11 cellular contexts compared by ENCODE assay signal in the genomic region with DNA sequence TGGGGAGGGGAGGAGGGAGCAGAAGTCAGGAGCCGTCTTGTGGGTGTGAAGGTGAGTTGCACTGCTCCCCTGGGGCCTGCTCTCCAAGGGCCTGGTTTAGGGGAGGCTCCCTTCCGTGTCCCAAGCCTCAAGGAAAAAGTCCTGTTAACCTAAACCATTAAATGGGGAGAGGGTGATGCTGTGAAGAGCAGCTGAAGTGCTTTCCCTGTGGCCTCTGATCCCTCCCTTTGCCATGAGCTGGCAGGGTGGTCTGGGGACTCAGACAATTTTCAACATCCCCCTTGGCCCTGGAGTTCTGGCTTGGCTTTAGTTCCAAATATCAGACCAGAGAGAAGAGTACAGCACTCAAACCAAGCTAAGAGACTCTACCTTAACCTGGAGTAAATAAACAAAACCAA. TPM values are rescaled to one million over a fixed set of nuclear protein-coding genes. Genes with fewer than 3 reads are reported as not detected.
DNase-seq lines count a peak whose midpoint lies in the region; ATAC-seq and TF ChIP-seq lines count a peak whose summit lies in the region.
"Had no signal": no experiment of that assay in that cellular context is flagged by ENCODE, and none has a peak within 500 bp of the region (broad histone marks: within the 10 kb centered on the region; RNA-seq: fewer than 3 reads in every experiment).

No MANE protein-coding gene starts in this region.

- no peak for DNase-seq in GM23338 (ENCODE audit: low spot score)
- no peak for DNase-seq in cerebellum (ENCODE audit: low spot score)
- DNase-seq: NCI-H1048, NCI-H2227 treated with DMSO at 0.1 percent for 48 hours had no signal

- peaks cover 0 to 7% (median 0%) of the 10 kb centered on the region in 11 experiments; a peak in 2 of 22 replicates for H3K9me3 ChIP-seq in BLaER1 treated with 17β-estradiol and CSF1 and Interleukin-3, amounts not matched to agents 10 nM and 100 nM (replicated peaks in 1 of 11)

- no peak overlapping the region; a peak in 1 of 20 replicates for H3K4me3 ChIP-seq in BLaER1 treated with 17β-estradiol and CSF1 and Interleukin-3, amounts not matched to agents 10 nM and 100 nM
- peak overlapping the region; percentile 75 for H3K4me3 ChIP-seq in GM23338

- H3K27me3 ChIP-seq in BLaER1 treated with 17β-estradiol and CSF1 and Interleukin-3, amounts not matched to agents 10 nM and 100 nM, result peaks cover 49 to 58% (median 52%) of the 10 kb centered on the region in 11 experiments
- peaks cover 61% of the 10 kb centered on the region for H3K27me3 ChIP-seq in GM23338 (ENCODE audit: insufficient read depth)

- no peak overlapping the region for H3K27ac Mint-ChIP-seq in GM23338
- no peak overlapping the region for H3K27ac Mint-ChIP-seq in brain
- H3K27ac Mint-ChIP-seq in nephron, result no peak overlapping the region

- H3K9ac ChIP-seq in BLaER1 treated with 17β-estradiol and CSF1 and Interleukin-3, amounts not matched to agents 10 nM and 100 nM, result no peak overlapping the region

- H3K27ac ChIP-seq in BLaER1 treated with 17β-estradiol and CSF1 and Interleukin-3, amounts not matched to agents 10 nM and 100 nM, result no peak overlapping the region
- no peak overlapping the region for H3K27ac ChIP-seq in GM23338 (ENCODE audit: low read depth)

- peak overlapping the region in 7 of 11 experiments; percentile 79 to 95 (median 91); a peak in 12 of 22 replicates for H3K4me2 ChIP-seq in BLaER1 treated with 17β-estradiol and CSF1 and Interleukin-3, amounts not matched to agents 10 nM and 100 nM
- H3K4me2 ChIP-seq in GM23338, result peak overlapping the region; percentile 87

- H4K20me1 ChIP-seq in BLaER1 treated with 17β-estradiol and CSF1 and Interleukin-3, amounts not matched to agents 10 nM and 100 nM, result peaks cover 0 to 14% (median 0%) of the 10 kb centered on the region in 11 experiments; a peak in 6 of 22 replicates
- H4K20me1 ChIP-seq in GM23338 (replicated peaks; ENCODE audit: insufficient read depth), result no peaks in the 10 kb centered on the region

- H3K36me3 Mint-ChIP-seq in GM23338 (ENCODE audit: low read depth) (no peaks in the 10 kb centered on the region; the same call in 2 of the 3 replicates), brain (no peaks in the 10 kb centered on the region), nephron (ENCODE audit: low read depth) (no peaks in the 10 kb centered on the region)

- peaks cover 19 to 44% (median 37%) of the 10 kb centered on the region in 10 experiments for H3K4me1 ChIP-seq in BLaER1 treated with 17β-estradiol and CSF1 and Interleukin-3, amounts not matched to agents 10 nM and 100 nM
- peaks cover 8% of the 10 kb centered on the region; the same call in 1 of the 2 replicates for H3K4me1 ChIP-seq in GM23338 (ENCODE audit: insufficient read depth)

- no peaks in the 10 kb centered on the region for H3K36me3 ChIP-seq in BLaER1 treated with 17β-estradiol and CSF1 and Interleukin-3, amounts not matched to agents 10 nM and 100 nM
- H3K36me3 ChIP-seq in GM23338 (ENCODE audit: insufficient read depth), result no peaks in the 10 kb centered on the region

- peak overlapping the region; percentile 97 for H2AFZ ChIP-seq in GM23338

- H3K4me1 Mint-ChIP-seq in GM23338 (peaks cover 10% of the 10 kb centered on the region), brain (no peaks in the 10 kb centered on the region), nephron (no peaks in the 10 kb centered on the region)

- ATAC-seq in GM23338, result peak; percentile 24
- ATAC-seq in HG03378 (IDR thresholded peaks at IDR 0.05; ENCODE audit: unreplicated experiment), result no peak
- no peak for ATAC-seq in GM18517 (IDR thresholded peaks at IDR 0.05; ENCODE audit: unreplicated experiment)
- ATAC-seq in GM19324 (IDR thresholded peaks at IDR 0.05; ENCODE audit: low FRiP score, unreplicated experiment), result no peak

- H3K4me3 Mint-ChIP-seq in GM23338, result peak overlapping the region; percentile 76
- H3K4me3 Mint-ChIP-seq in brain, result peak overlapping the region in 4 of 5 experiments; percentile 76 to 81 (median 78)
- H3K4me3 Mint-ChIP-seq in nephron, result peak overlapping the region; percentile 35 to 80 (median 71)

- peaks cover 54% of the 10 kb centered on the region for H3K27me3 Mint-ChIP-seq in GM23338 (ENCODE audit: insufficient read depth, low read depth, poor library complexity)
- peaks cover 79% of the 10 kb centered on the region for H3K27me3 Mint-ChIP-seq in brain
- peaks cover 93% of the 10 kb centered on the region for H3K27me3 Mint-ChIP-seq in nephron (ENCODE audit: low read depth)

- no peaks in the 10 kb centered on the region for H3K79me2 ChIP-seq in GM23338 (replicated peaks; ENCODE audit: insufficient read depth)

- H3K9me3 Mint-ChIP-seq in GM23338 (no peaks in the 10 kb centered on the region; the same call in 2 of the 3 replicates), brain (peaks cover 0 to 18% (median 10%) of the 10 kb centered on the region in 5 experiments), nephron (no peaks in the 10 kb centered on the region)

- no peak for TF ChIP-seq CTCF in GM23338 (conservative IDR thresholded peaks at IDR 0.05; ENCODE audit: low read depth in 2 of 2)
- TF ChIP-seq CTCF in brain (conservative IDR thresholded peaks at IDR 0.05), result no peak
- no peak for TF ChIP-seq CTCF in nephron (IDR thresholded peaks at IDR 0.05; ENCODE audit: unreplicated experiment in 3 of 3)

- no peaks in the 10 kb centered on the region for H3F3A ChIP-seq in GM23338 (replicated peaks; ENCODE audit: low read depth)

- H3K9me2 ChIP-seq in GM23338 (ENCODE audit: insufficient read depth), result no peaks in the 10 kb centered on the region

TF ChIP-seq in GM23338, 12 proteins besides CTCF, POLR2A, EP300 and RAD21:
- no peak for TF ChIP-seq JUNB (IDR thresholded peaks at IDR 0.05; ENCODE audit: unreplicated experiment)

RNA-seq across cellular contexts. Expression of a gene that starts 0.7 kb away (rescaled TPM):
- total RNA-seq in GM23338 (2014; rRNA removed; shearing (Covaris generic)), result 7.8 and 12.3 TPM in 2 replicates
- polyA plus RNA-seq in GM23338 (2016; fragmentation: Nextera tagmentation; extraction: Ambion mirVana), result 8.5 and 8.7 TPM in 2 replicates
- 2.5 TPM for polyA plus RNA-seq in brain (ENCODE audit: insufficient read depth, low read depth, low replicate concordance)
- total RNA-seq in cerebellum, result 0.91 TPM
- total RNA-seq: OCI-LY7 had no signal
